In the genomic region with DNA sequence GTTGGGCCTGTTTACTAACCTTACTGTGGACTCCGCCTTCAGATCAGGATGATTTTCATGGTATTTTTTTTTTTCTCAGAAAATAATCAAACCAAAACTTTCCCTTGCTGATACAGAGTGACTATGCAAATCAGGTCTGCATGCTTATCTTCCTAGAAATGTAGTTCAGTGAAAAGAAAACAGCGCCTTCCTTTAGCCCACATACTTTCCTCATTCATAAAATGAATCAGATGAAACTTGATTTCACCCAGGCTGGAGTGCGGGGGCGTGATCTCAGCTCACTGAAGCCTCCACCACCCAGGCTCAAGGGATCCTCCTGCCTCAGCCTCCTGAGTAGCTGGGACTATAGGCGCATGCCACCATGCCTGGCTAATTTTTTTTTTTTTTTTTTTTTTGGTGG, we compare ENCODE assay signal across 10 cellular contexts. TPM values are rescaled to one million over a fixed set of nuclear protein-coding genes. Genes with fewer than 3 reads are reported as not detected.
DNase-seq lines count a peak whose midpoint lies in the region; ATAC-seq, FAIRE-seq and TF ChIP-seq lines count a peak whose summit lies in the region.
"Had no signal": no experiment of that assay in that cellular context is flagged by ENCODE, and none has a peak within 500 bp of the region (broad histone marks: within the 10 kb centered on the region; RNA-seq: fewer than 3 reads in every experiment).

No MANE protein-coding gene starts in this region.

- no peak overlapping the region for H3K14ac ChIP-seq in trophoblast cell (ENCODE audit: low read length)

- TF ChIP-seq CTCF in HepG2 (CRISPR knock-in tag; IDR thresholded peaks at IDR 0.05) (no peak), right lobe of liver (IDR thresholded peaks at IDR 0.05) (no peak), type B pancreatic cell (conservative IDR thresholded peaks at IDR 0.05) (no peak)

- H2BK120ac ChIP-seq in trophoblast cell (ENCODE audit: insufficient read depth, low read length, poor library complexity), result no peak overlapping the region

- H3K27me3 ChIP-seq in HepG2 (ENCODE audit: control insufficient read depth in 1 of 2, insufficient read depth in 2 of 2, low read length in 2 of 2), result no peaks in the 10 kb centered on the region
- no peaks in the 10 kb centered on the region for H3K27me3 ChIP-seq in right lobe of liver
- H3K27me3 ChIP-seq in trophoblast cell (ENCODE audit: insufficient read depth, low read length), result no peaks in the 10 kb centered on the region

- H2AFZ ChIP-seq in HepG2 (ENCODE audit: low read length), result no peak overlapping the region
- H2AFZ ChIP-seq in trophoblast cell (ENCODE audit: insufficient read depth, low read length, poor library complexity), result no peak overlapping the region

- no peak overlapping the region for H3K18ac ChIP-seq in trophoblast cell (ENCODE audit: low read length)

- peak overlapping the region; percentile 67 for H3K27ac Mint-ChIP-seq in activated naive CD4-positive, alpha-beta T cell treated with anti-CD3 and anti-CD28 coated beads for 36 hours
- H3K27ac Mint-ChIP-seq in type B pancreatic cell, result peak overlapping the region; percentile 61

- H4K12ac ChIP-seq in trophoblast cell (ENCODE audit: low read depth, low read length), result no peak overlapping the region

- H3K4me1 ChIP-seq in HepG2 (ENCODE audit: insufficient read depth, low read length) (peaks cover 100% of the 10 kb centered on the region), right lobe of liver (peaks cover 0 to 51% (median 19%) of the 10 kb centered on the region in 4 donors), trophoblast cell (ENCODE audit: control insufficient read depth in 1 of 2, insufficient read depth in 2 of 2, low read length in 2 of 2) (peaks cover 20 to 23% of the 10 kb centered on the region in 2 experiments)

- H3K9me3 Mint-ChIP-seq in activated naive CD4-positive, alpha-beta T cell treated with anti-CD3 and anti-CD28 coated beads for 36 hours, result no peaks in the 10 kb centered on the region
- H3K9me3 Mint-ChIP-seq in type B pancreatic cell, result no peaks in the 10 kb centered on the region
- H3K9me3 Mint-ChIP-seq: naive B cell had no signal

- H3K4me1 Mint-ChIP-seq in activated naive CD4-positive, alpha-beta T cell treated with anti-CD3 and anti-CD28 coated beads for 36 hours (ENCODE audit: low read depth), result peaks cover 49% of the 10 kb centered on the region
- peaks cover 77% of the 10 kb centered on the region for H3K4me1 Mint-ChIP-seq in type B pancreatic cell (ENCODE audit: unreplicated experiment)
- H3K4me1 Mint-ChIP-seq: naive B cell had no signal

- no peak overlapping the region for H4K8ac ChIP-seq in trophoblast cell (ENCODE audit: low read depth, low read length)

- peaks cover 5 to 28% of the 10 kb centered on the region in 2 experiments for H3K36me3 ChIP-seq in HepG2 (replicated peaks in 1 of 2; ENCODE audit: control insufficient read depth in 1 of 2, insufficient read depth in 2 of 2, low read length in 2 of 2)
- H3K36me3 ChIP-seq in right lobe of liver, result no peaks in the 10 kb centered on the region
- H3K36me3 ChIP-seq in trophoblast cell (ENCODE audit: control insufficient read depth in 1 of 2, insufficient read depth in 2 of 2, low read length in 2 of 2), result no peaks in the 10 kb centered on the region

- in situ Hi-C loops in HepG2 (cut with HindIII; ENCODE audit: extremely low pct_ligation_motif_present, low pct_unique_long_range_greater_than_20kb), result no loop called here

- H3K79me2 ChIP-seq in HepG2 (ENCODE audit: insufficient read depth, low read length) (peaks cover 95% of the 10 kb centered on the region), trophoblast cell (ENCODE audit: control insufficient read depth, insufficient read depth, low read length, poor library complexity) (peaks cover 19% of the 10 kb centered on the region)

- H3K79me1 ChIP-seq in trophoblast cell (ENCODE audit: low read length), result peaks cover 12% of the 10 kb centered on the region

- H4K91ac ChIP-seq in trophoblast cell (ENCODE audit: low read depth, low read length), result no peak overlapping the region

- no TSS peak for BruUV-seq in HepG2 (replicated peaks; lab: Mats Ljungman, UMichigan)

- POLR2A ChIA-PET in HepG2 (lab: Yijun Ruan, JAX), result no interaction called here

- no peak for TF ChIP-seq RAD21 in HepG2 (CRISPR knock-in tag; IDR thresholded peaks at IDR 0.05)

- CTCF ChIA-PET in HepG2 (lab: Yijun Ruan, JAX; ENCODE audit: low intra/inter-chr PET ratio, low total read pairs), result no interaction called here
- CTCF ChIA-PET in activated naive CD4-positive, alpha-beta T cell treated with anti-CD3 and anti-CD28 coated beads for 36 hours (lab: Charles Lee), result interaction anchor here (0.7 to 1.0 kb wide), 2 partner anchors 11 to 165 kb away, joined by 3 to 5 read pairs; no protein-coding TSS in a partner anchor

- H3K4me2 ChIP-seq in HepG2 (ENCODE audit: low read depth, low read length), result no peak overlapping the region
- no peak overlapping the region for H3K4me2 ChIP-seq in trophoblast cell (ENCODE audit: low read length)

- FAIRE-seq in HepG2 (lab: Jason Lieb, UNC), result no peak

- H3K27me3 Mint-ChIP-seq in activated naive CD4-positive, alpha-beta T cell treated with anti-CD3 and anti-CD28 coated beads for 36 hours (ENCODE audit: low read depth), result peaks cover 18% of the 10 kb centered on the region
- H3K27me3 Mint-ChIP-seq in type B pancreatic cell, result no peaks in the 10 kb centered on the region

- H3K27ac ChIP-seq in HepG2 (ENCODE audit: extremely low read length, insufficient read depth, low read length) (peak overlapping the region; percentile 17), right lobe of liver (no peak overlapping the region), trophoblast cell (ENCODE audit: low read depth, low read length) (no peak overlapping the region)

- H2BK12ac ChIP-seq in trophoblast cell (ENCODE audit: low read length), result no peak overlapping the region

- no peak for ATAC-seq in HepG2
- no peak for ATAC-seq in right lobe of liver
- no peak for ATAC-seq in GM19035 (IDR thresholded peaks at IDR 0.05; ENCODE audit: unreplicated experiment)

- intact Hi-C loops in HepG2 (cut with micrococcal nuclease; ENCODE audit: unreplicated experiment), result no loop called here
- intact Hi-C loops in right lobe of liver (cut with DNase I), result no loop called here
- intact Hi-C loops in activated naive CD4-positive, alpha-beta T cell treated with anti-CD3 and anti-CD28 coated beads for 36 hours (cut with micrococcal nuclease), result loop anchor here (1.0 kb wide), 2 partner anchors 26 to 110 kb away; a partner anchor contains a TSS

- no peak overlapping the region for H3K4me3 Mint-ChIP-seq in activated naive CD4-positive, alpha-beta T cell treated with anti-CD3 and anti-CD28 coated beads for 36 hours
- no peak overlapping the region for H3K4me3 Mint-ChIP-seq in type B pancreatic cell
- H3K4me3 Mint-ChIP-seq: naive B cell had no signal

- TF ChIP-seq EP300 in HepG2 (IDR thresholded peaks at IDR 0.05; ENCODE audit: low read depth in 2 of 2, low read length in 2 of 2), result no peak
- no peak for TF ChIP-seq EP300 in HepG2 (CRISPR knock-in tag; IDR thresholded peaks at IDR 0.05; ENCODE audit: borderline replicate concordance)

- H3K36me3 Mint-ChIP-seq in activated naive CD4-positive, alpha-beta T cell treated with anti-CD3 and anti-CD28 coated beads for 36 hours (ENCODE audit: low read depth), result peaks cover 2% of the 10 kb centered on the region
- H3K36me3 Mint-ChIP-seq in type B pancreatic cell, result no peaks in the 10 kb centered on the region
- H3K36me3 Mint-ChIP-seq: naive B cell had no signal

- H3K23ac ChIP-seq in trophoblast cell (ENCODE audit: low read length), result no peak overlapping the region

- H4K20me1 ChIP-seq in HepG2 (ENCODE audit: insufficient read depth, low read length), result peaks cover 48% of the 10 kb centered on the region

- no peak for DNase-seq in HepG2 (ENCODE audit: low spot score)
- DNase-seq in right lobe of liver, result no peak
- DNase-seq in activated naive CD4-positive, alpha-beta T cell treated with anti-CD3 and anti-CD28 coated beads for 36 hours, result peak; percentile 89
- no peak for DNase-seq in trophoblast cell
- DNase-seq in type B pancreatic cell (ENCODE audit: extremely low spot score, unreplicated experiment), result no peak
- no peak for DNase-seq in NCI-H345 (lab: John Stamatoyannopoulos, UW)
- no peak for DNase-seq in cerebellum (ENCODE audit: low spot score)
- DNase-seq: naive B cell, NCI-H1048 had no signal

- H2BK5ac ChIP-seq in trophoblast cell (ENCODE audit: low read depth, low read length, poor library complexity), result no peak overlapping the region

- TF ChIP-seq POLR2A in HepG2 (IDR thresholded peaks at IDR 0.05; ENCODE audit: insufficient read depth in 1 of 2, low read depth in 2 of 2, low read length in 2 of 2) (no peak), right lobe of liver (IDR thresholded peaks at IDR 0.05) (no peak)

- H2AK5ac ChIP-seq in trophoblast cell (ENCODE audit: low read length), result no peak overlapping the region

- 94% methylated on average over 5 of the region's 5 CpGs for WGBS in HepG2 (ENCODE audit: low lambda C conversion rate)
- 74% methylated on average over 4 of the region's 5 CpGs for WGBS in right lobe of liver (ENCODE audit: insufficient coverage, low coverage, low lambda C conversion rate, missing lambda C conversion rate)
- WGBS in trophoblast cell (ENCODE audit: extremely low coverage, insufficient coverage, insufficient read length), result no CpG with 5 or more reads among the region's 5 CpGs

- H3K9ac ChIP-seq in HepG2 (ENCODE audit: insufficient read depth, low read depth, low read length), result no peak overlapping the region
- H3K9ac ChIP-seq in trophoblast cell (ENCODE audit: low read length), result no peak overlapping the region

- H3K4ac ChIP-seq in trophoblast cell (ENCODE audit: low read depth, low read length), result peak overlapping the region; percentile 32

- H3K4me3 ChIP-seq in HepG2 (replicated peaks in 1 of 3; ENCODE audit: insufficient read depth in 1 of 3, low read depth in 2 of 3, low read length in 3 of 3) (no peak overlapping the region), right lobe of liver (no peak overlapping the region), trophoblast cell (ENCODE audit: low read depth, low read length) (no peak overlapping the region)

- H3K9me3 ChIP-seq in HepG2 (ENCODE audit: low read length) (no peaks in the 10 kb centered on the region), right lobe of liver (no peaks in the 10 kb centered on the region), trophoblast cell (ENCODE audit: insufficient read depth, low read depth, low read length) (no peaks in the 10 kb centered on the region)

RNA-seq across cellular contexts. Expression of a gene that starts 26.0 kb away (rescaled TPM):
- 17.6 and 36.7 TPM in 2 replicates for total RNA-seq in HepG2 (2016; rRNA removed; fragmentation: Illumina TruSeq; extraction: Trizol)
- total RNA-seq in HepG2 (2016; cell fraction: cytosol; rRNA removed; fragmentation: Illumina TruSeq; extraction: Trizol; ENCODE audit: low read depth), result 6.8 and 7.3 TPM in 2 replicates
- total RNA-seq in HepG2 (2016; cell fraction: insoluble cytoplasmic fraction; rRNA removed; fragmentation: Illumina TruSeq; extraction: Trizol), result 15.3 and 36.6 TPM in 2 replicates
- total RNA-seq in HepG2 (2016; cell fraction: membrane; rRNA removed; fragmentation: Illumina TruSeq; extraction: Trizol), result 18.5 and 19.0 TPM in 2 replicates
- 35.5 and 42.6 TPM in 2 replicates for total RNA-seq in HepG2 (2016; cell fraction: nucleus; rRNA removed; fragmentation: Illumina TruSeq; extraction: Trizol)
- 17.4 and 20.3 TPM in 2 replicates for polyA plus RNA-seq in HepG2 (2011; rRNA removed)
- 12.9 and 24.5 TPM in 2 replicates for polyA plus RNA-seq in HepG2 (2011; cell fraction: cytosol; rRNA removed)
- polyA plus RNA-seq in HepG2 (2011; cell fraction: nucleus; rRNA removed), result 30.8 and 41.2 TPM in 2 replicates
- polyA plus RNA-seq in HepG2 (2012), result 19.0 and 20.9 TPM in 2 replicates
- 3.0 and 3.4 TPM in 2 replicates for polyA plus RNA-seq in HepG2 (2016; cell fraction: cytosol; fragmentation: Illumina TruSeq; extraction: Trizol; ENCODE audit: low read depth)
- 14.9 and 16.9 TPM in 2 replicates for polyA plus RNA-seq in HepG2 (2016; cell fraction: insoluble cytoplasmic fraction; fragmentation: Illumina TruSeq; extraction: Trizol; ENCODE audit: low read depth)
- 7.9 and 8.5 TPM in 2 replicates for polyA plus RNA-seq in HepG2 (2016; cell fraction: membrane; fragmentation: Illumina TruSeq; extraction: Trizol; ENCODE audit: low read depth)
- polyA plus RNA-seq in HepG2 (2016; cell fraction: nucleus; fragmentation: Illumina TruSeq; extraction: Trizol; ENCODE audit: insufficient read depth, low read depth), result 54.3 and 62.4 TPM in 2 replicates
- 2.0 and 68.2 TPM in 2 replicates for polyA minus RNA-seq in HepG2 (2011; rRNA and poly(A)+ RNA removed; ENCODE audit: low replicate concordance)
- polyA minus RNA-seq in HepG2 (2011; cell fraction: cytosol; rRNA and poly(A)+ RNA removed), result 28.7 and 38.5 TPM in 2 replicates
- polyA minus RNA-seq in HepG2 (2011; cell fraction: nucleus; rRNA and poly(A)+ RNA removed), result 19.8 and 22.1 TPM in 2 replicates
- total RNA-seq in right lobe of liver, result 1 to 10 TPM; 5.8 to 9.2 (median 6.9) TPM
- total RNA-seq in activated naive CD4-positive, alpha-beta T cell treated with anti-CD3 and anti-CD28 coated beads for 36 hours, result 1 to 10 TPM; 1.6 to 2.2 TPM
- 13.0 and 13.6 TPM in 2 replicates for polyA plus RNA-seq in trophoblast cell (2013)
- 17.9 and 23.1 TPM in 2 replicates for total RNA-seq in type B pancreatic cell (ENCODE audit: low replicate concordance)
- total RNA-seq in cerebellum, result 13.3 TPM
